25 cellular contexts compared by ENCODE assay signal in the genomic region with DNA sequence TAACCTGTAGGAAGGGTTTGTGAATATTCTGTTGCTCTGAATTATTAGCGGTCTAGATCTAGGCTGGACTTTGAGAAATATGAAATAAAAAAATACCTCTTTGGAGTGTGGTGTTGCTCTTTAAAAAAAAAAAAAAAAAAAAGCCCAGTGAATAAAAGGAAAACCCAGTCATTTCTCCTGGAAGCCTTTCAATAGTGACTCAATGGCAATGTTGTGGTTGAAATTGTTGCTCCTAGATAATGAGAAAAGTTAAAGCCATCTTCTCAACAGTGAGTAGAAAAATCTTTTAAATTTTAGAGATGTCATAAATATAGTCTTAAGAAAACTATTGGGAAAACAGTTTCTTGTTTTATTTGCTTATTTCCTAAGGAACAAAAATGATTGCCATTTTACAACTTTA.
DNase-seq lines count a peak whose midpoint lies in the region; ATAC-seq, FAIRE-seq and TF ChIP-seq lines count a peak whose summit lies in the region.
"Had no signal": no experiment of that assay in that cellular context is flagged by ENCODE, and none has a peak within 500 bp of the region (broad histone marks: within the 10 kb centered on the region; RNA-seq: fewer than 3 reads in every experiment).

No MANE protein-coding gene starts in this region.

- H3K56ac ChIP-seq in IMR-90 (ENCODE audit: extremely low read depth, insufficient read depth, low read length), result no peak overlapping the region

- no peaks in the 10 kb centered on the region for H3K9me1 ChIP-seq in IMR-90 (ENCODE audit: insufficient read depth, low read length)

- in situ Hi-C loops in IMR-90 (cut with MboI; ENCODE audit: low sequenced_read_pairs), result no loop called here
- in situ Hi-C loops in mammary epithelial cell (cut with MboI; ENCODE audit: low sequenced_read_pairs in 2 of 2), result no loop called here

- no peak for ATAC-seq in IMR-90 (ENCODE audit: low read depth)
- ATAC-seq in HG03571 (IDR thresholded peaks at IDR 0.05; ENCODE audit: unreplicated experiment), result no peak
- ATAC-seq in GM19035 (IDR thresholded peaks at IDR 0.05; ENCODE audit: unreplicated experiment), result no peak
- ATAC-seq: effector memory CD8-positive, alpha-beta T cell; gastrocnemius medialis; left lung had no signal

- H3K27ac Mint-ChIP-seq in neural progenitor cell, result no peak overlapping the region
- H3K27ac Mint-ChIP-seq: effector memory CD8-positive, alpha-beta T cell had no signal

- H2AK9ac ChIP-seq in IMR-90 (replicated peaks; ENCODE audit: low read depth, low read length, poor library complexity), result no peak overlapping the region

- intact Hi-C loops in IMR-90 (cut with micrococcal nuclease) (no loop called here), mammary epithelial cell (cut with micrococcal nuclease) (no loop called here)

- DNase-seq in AG09309 (ENCODE audit: low read depth) (peak; percentile 81), IMR-90 (peak; percentile 26), mammary epithelial cell (peak; percentile 57), neural progenitor cell (ENCODE audit: low spot score) (no peak), HEK293T (ENCODE audit: extremely low spot score) (no peak)
- DNase-seq: activated CD4-positive, alpha-beta T cell treated with anti-CD3 and anti-CD28 coated beads, Interleukin-2, amount 50 U/mL, for 48 hours; activated naive CD4-positive, alpha-beta T cell treated with anti-CD3 and anti-CD28 coated beads, Interleukin-2, amount 50 U/mL, for 16 hours; activated T-cell treated with anti-CD3 and anti-CD28 coated beads, Interleukin-2, amount 50 U/mL, for 1 hour; AML-193; Caco-2; central memory CD4-positive, alpha-beta T cell; effector memory CD8-positive, alpha-beta T cell; gastrocnemius medialis; H7; KG1; left lung; NCI-H1092; NCI-H526 treated with DMSO at 0.1 percent for 48 hours; stimulated activated CD4-positive, alpha-beta T cell treated with anti-CD3 and anti-CD28 coated beads, Interleukin-4, amount 100 ng/mL, for 24 hours; SW 1271 had no signal

- TF ChIP-seq POLR2A in IMR-90 (IDR thresholded peaks at IDR 0.05; ENCODE audit: low read depth, low read length), result no peak

- WGBS in IMR-90 (ENCODE audit: extremely low coverage in 2 of 2, insufficient read length in 1 of 2), 2 experiments, result no CpG with 5 or more reads among the region's 1 CpG
- WGBS in mammary epithelial cell (ENCODE audit: low coverage, missing lambda C conversion rate), result 100% methylated on average over 1 of the region's 1 CpG

- H4K20me1 ChIP-seq in IMR-90 (ENCODE audit: insufficient read depth, low read length) (no peaks in the 10 kb centered on the region), mammary epithelial cell (ENCODE audit: insufficient read depth, low read length) (no peaks in the 10 kb centered on the region), neural progenitor cell (ENCODE audit: low read depth) (no peaks in the 10 kb centered on the region)

- H2AK5ac ChIP-seq in IMR-90 (ENCODE audit: low read depth, low read length), result no peak overlapping the region

- H3K27ac ChIP-seq in IMR-90 (ENCODE audit: insufficient read depth, low read length) (no peak overlapping the region), mammary epithelial cell (ENCODE audit: insufficient read depth, low read depth, low read length) (no peak overlapping the region), neural progenitor cell (no peak overlapping the region)
- H3K27ac ChIP-seq: gastrocnemius medialis, left lung, suprapubic skin had no signal

- TF ChIP-seq CTCF in AG09309 (IDR thresholded peaks at IDR 0.05; ENCODE audit: control insufficient read depth, insufficient read depth, low read depth, low read length, missing control alignments) (no peak), IMR-90 (conservative IDR thresholded peaks at IDR 0.05; ENCODE audit: low read depth, low read length) (no peak), mammary epithelial cell (conservative IDR thresholded peaks at IDR 0.05 in 1 of 2, IDR thresholded peaks at IDR 0.05 in 1 of 2; ENCODE audit: extremely low read depth in 1 of 2, insufficient read depth in 1 of 2, low read depth in 1 of 2, low read length in 2 of 2) (no peak), neural progenitor cell (IDR thresholded peaks at IDR 0.05) (no peak)

- H3K4ac ChIP-seq in IMR-90 (ENCODE audit: low read depth, low read length), result no peak overlapping the region

- no peak overlapping the region for H2AFZ ChIP-seq in IMR-90 (replicated peaks; ENCODE audit: low read length, poor library complexity)
- H2AFZ ChIP-seq in mammary epithelial cell (ENCODE audit: low read depth, low read length), result no peak overlapping the region
- no peak overlapping the region for H2AFZ ChIP-seq in neural progenitor cell (replicated peaks)

- no peak overlapping the region for H3K18ac ChIP-seq in IMR-90 (ENCODE audit: low read depth, low read length)

- H3K23ac ChIP-seq in IMR-90 (ENCODE audit: low read depth, low read length), result no peak overlapping the region

- H3K4me2 ChIP-seq in IMR-90 (ENCODE audit: low read depth, low read length), result no peak overlapping the region
- H3K4me2 ChIP-seq in mammary epithelial cell (ENCODE audit: insufficient read depth, low read depth, low read length), result no peak overlapping the region
- no peak overlapping the region for H3K4me2 ChIP-seq in neural progenitor cell

- CTCF ChIA-PET in IMR-90 (lab: Yijun Ruan, JAX), result no interaction called here
- CTCF ChIA-PET in mammary epithelial cell (lab: Charles Lee; ENCODE audit: low non-redundant PET), result interaction anchor here (0.7 kb wide), 1 partner anchor 147 kb away, joined by 3 read pairs; no protein-coding TSS in a partner anchor
- CTCF ChIA-PET in HEK293T (lab: Yijun Ruan, JAX), result no interaction called here

- peak; percentile 9 for FAIRE-seq in islet of Langerhans (lab: Jason Lieb, UNC)

- no peaks in the 10 kb centered on the region for H3K36me3 ChIP-seq in IMR-90 (ENCODE audit: control insufficient read depth, insufficient read depth, low read length)
- H3K36me3 ChIP-seq in mammary epithelial cell (ENCODE audit: insufficient read depth, low read length), result no peaks in the 10 kb centered on the region
- no peaks in the 10 kb centered on the region for H3K36me3 ChIP-seq in neural progenitor cell
- H3K36me3 ChIP-seq: gastrocnemius medialis, left lung, suprapubic skin had no signal

- H3K4me1 ChIP-seq in IMR-90 (ENCODE audit: control insufficient read depth, insufficient read depth, low read length) (no peaks in the 10 kb centered on the region), mammary epithelial cell (ENCODE audit: insufficient read depth, low read length) (peaks cover 5% of the 10 kb centered on the region), neural progenitor cell (no peaks in the 10 kb centered on the region)
- H3K4me1 ChIP-seq: gastrocnemius medialis, left lung, suprapubic skin had no signal

- BruUV-seq in IMR-90 (replicated peaks; lab: Mats Ljungman, UMichigan), result no TSS peak
- no TSS peak for BruUV-seq in mammary epithelial cell (replicated peaks; lab: Mats Ljungman, UMichigan)

- H4K91ac ChIP-seq in IMR-90 (ENCODE audit: insufficient read depth, low read depth, low read length), result no peak overlapping the region

- H3K27me3 Mint-ChIP-seq in neural progenitor cell (ENCODE audit: insufficient read depth, low read depth), result peaks cover 2% of the 10 kb centered on the region
- H3K27me3 Mint-ChIP-seq: effector memory CD8-positive, alpha-beta T cell had no signal

- TF ChIP-seq RAD21 in IMR-90 (IDR thresholded peaks at IDR 0.05; ENCODE audit: low read length), result no peak

- H3K36me3 Mint-ChIP-seq in neural progenitor cell, result peaks cover 3% of the 10 kb centered on the region

- no peak overlapping the region for H3K14ac ChIP-seq in IMR-90 (replicated peaks; ENCODE audit: low read depth, low read length)

- dilution Hi-C loops in IMR-90 (cut with HindIII; ENCODE audit: low sequenced_read_pairs, unreplicated experiment) (no loop called here), mammary epithelial cell (cut with HindIII; ENCODE audit: low sequenced_read_pairs) (no loop called here)

- H3K4me3 ChIP-seq in AG09309 (ENCODE audit: control insufficient read depth, low read depth, low read length) (no peak overlapping the region), IMR-90 (ENCODE audit: insufficient read depth, low read depth, low read length) (no peak overlapping the region), mammary epithelial cell (replicated peaks in 1 of 3; ENCODE audit: insufficient read depth in 1 of 3, low read depth in 2 of 3, low read length in 3 of 3) (no peak overlapping the region), neural progenitor cell (no peak overlapping the region)
- H3K4me3 ChIP-seq: gastrocnemius medialis, left lung, skin epidermis, suprapubic skin had no signal

- no peaks in the 10 kb centered on the region for H3K27me3 ChIP-seq in IMR-90 (ENCODE audit: control insufficient read depth, insufficient read depth, low read length)
- H3K27me3 ChIP-seq in mammary epithelial cell (ENCODE audit: insufficient read depth, low read length), result no peaks in the 10 kb centered on the region
- no peaks in the 10 kb centered on the region for H3K27me3 ChIP-seq in neural progenitor cell
- H3K27me3 ChIP-seq: gastrocnemius medialis, left lung, suprapubic skin had no signal

- H3K9me3 ChIP-seq in IMR-90 (ENCODE audit: control insufficient read depth, insufficient read depth, low read length), result no peaks in the 10 kb centered on the region
- no peaks in the 10 kb centered on the region for H3K9me3 ChIP-seq in mammary epithelial cell (replicated peaks; ENCODE audit: insufficient read depth, low read length)
- H3K9me3 ChIP-seq in neural progenitor cell (ENCODE audit: low read depth), result no peaks in the 10 kb centered on the region
- H3K9me3 ChIP-seq: Caco-2, gastrocnemius medialis, left lung, suprapubic skin had no signal

- H3K4me3 Mint-ChIP-seq in neural progenitor cell, result no peak overlapping the region
- H3K4me3 Mint-ChIP-seq: effector memory CD8-positive, alpha-beta T cell had no signal

- no peaks in the 10 kb centered on the region for H3K4me1 Mint-ChIP-seq in neural progenitor cell

- H3K9me3 Mint-ChIP-seq in neural progenitor cell, result peaks cover 2% of the 10 kb centered on the region
- H3K9me3 Mint-ChIP-seq: effector memory CD8-positive, alpha-beta T cell had no signal

- H4K8ac ChIP-seq in IMR-90 (ENCODE audit: low read depth in 2 of 2, low read length in 2 of 2), result no peak overlapping the region

- H2BK20ac ChIP-seq in IMR-90 (ENCODE audit: low read depth, low read length), result no peak overlapping the region

- H3K9ac ChIP-seq in IMR-90 (ENCODE audit: low read depth, low read length) (no peak overlapping the region), mammary epithelial cell (ENCODE audit: insufficient read depth, low read length) (no peak overlapping the region), neural progenitor cell (no peak overlapping the region)

- no peak overlapping the region for H2BK120ac ChIP-seq in IMR-90 (ENCODE audit: low read depth, low read length)

- H4K5ac ChIP-seq in IMR-90 (ENCODE audit: low read depth, low read length), result no peak overlapping the region

- POLR2A ChIA-PET in IMR-90 (lab: Charles Lee; ENCODE audit: unreplicated experiment), result no interaction called here
- POLR2A ChIA-PET in HEK293T (lab: Yijun Ruan, JAX), result no interaction called here

- H3K79me2 ChIP-seq in mammary epithelial cell (ENCODE audit: insufficient read depth, low read length), result no peaks in the 10 kb centered on the region
- no peaks in the 10 kb centered on the region for H3K79me2 ChIP-seq in neural progenitor cell (ENCODE audit: low read depth)

- H3K79me1 ChIP-seq in IMR-90 (ENCODE audit: low read depth in 1 of 2, low read length in 2 of 2), result no peaks in the 10 kb centered on the region

- no peak overlapping the region for H2BK5ac ChIP-seq in IMR-90 (ENCODE audit: low read depth, low read length, poor library complexity, severe bottlenecking)

- H2BK15ac ChIP-seq in IMR-90 (ENCODE audit: low read depth, low read length), result no peak overlapping the region

- no peaks in the 10 kb centered on the region for H3F3A ChIP-seq in neural progenitor cell (ENCODE audit: low read depth)

Comparison
In these comparisons a context has a peak if more than half of its experiments do, and no peak if none do; other contexts are left out.
1. DNase-seq: peak in AG09309 (single experiment), IMR-90 (single experiment) and mammary epithelial cell (single experiment); none in neural progenitor cell (single experiment) and HEK293T (single experiment).